13 cellular contexts compared by ENCODE assay signal in the genomic region with DNA sequence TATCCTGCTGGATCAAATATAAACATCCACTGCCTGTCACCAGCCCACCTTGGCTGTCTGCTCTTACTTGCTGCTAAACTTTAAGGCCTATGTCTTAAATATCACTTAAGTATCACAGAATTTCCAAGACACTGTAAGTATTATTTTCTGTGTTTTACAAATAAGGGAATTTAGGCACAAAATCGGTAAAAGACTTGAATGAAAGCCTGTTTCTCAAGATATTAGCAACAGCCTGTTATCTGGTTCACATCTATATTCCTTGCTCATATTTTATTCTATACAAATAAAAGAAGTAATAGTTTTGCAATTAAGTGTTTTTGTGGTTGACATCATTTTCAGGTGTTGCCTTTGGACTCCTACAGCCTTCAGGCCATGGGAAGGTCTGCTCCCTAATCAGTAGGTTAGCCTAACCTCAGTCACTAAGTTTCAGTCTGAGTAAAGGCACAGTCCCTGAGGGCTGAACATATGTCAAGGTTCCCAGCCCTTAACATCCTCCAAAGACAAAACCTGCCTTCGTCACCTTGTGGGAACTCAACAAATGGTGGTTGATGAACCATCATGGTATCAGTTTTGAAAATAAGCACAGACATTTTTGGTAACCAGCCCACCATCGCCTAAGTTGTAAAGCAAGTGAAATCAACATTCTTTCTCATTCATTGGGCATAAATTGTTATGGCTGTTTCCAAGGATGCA.
DNase-seq lines count a peak whose midpoint lies in the region; ATAC-seq, FAIRE-seq and TF ChIP-seq lines count a peak whose summit lies in the region.
"Had no signal": no experiment of that assay in that cellular context is flagged by ENCODE, and none has a peak within 500 bp of the region (broad histone marks: within the 10 kb centered on the region; RNA-seq: fewer than 3 reads in every experiment).

No MANE protein-coding gene starts in this region.

- no peak for DNase-seq in bronchial epithelial cell (ENCODE audit: low read depth)
- no peak for DNase-seq in foreskin melanocyte
- DNase-seq in epidermal melanocyte (ENCODE audit: insufficient read length, low spot score): no peak
- DNase-seq in Right ventricle myocardium inferior (ENCODE audit: missing footprints): no peak
- DNase-seq in hepatic stellate cell (ENCODE audit: low spot score): no peak
- DNase-seq: activated CD4-positive, alpha-beta T cell treated with anti-CD3 and anti-CD28 coated beads for 36 hours; CD8-positive, alpha-beta memory T cell; cerebellar nuclear complex; esophagus squamous epithelium; natural killer cell had no signal

- H3K4me3 ChIP-seq in bronchial epithelial cell (ENCODE audit: low read depth, low read length): no peak overlapping the region
- H3K4me3 ChIP-seq: esophagus squamous epithelium had no signal

- H3K27me3 ChIP-seq in bronchial epithelial cell (ENCODE audit: control insufficient read depth, insufficient read depth, low read length): peaks cover 2% of the 10 kb centered on the region

- peak; percentile 40 for FAIRE-seq in bronchial epithelial cell (lab: Jason Lieb, UNC)

- no peak for TF ChIP-seq CTCF in bronchial epithelial cell (IDR thresholded peaks at IDR 0.05; ENCODE audit: insufficient read depth, low read length, severe bottlenecking)

- intact Hi-C loops in Right ventricle myocardium inferior (cut with DNase I): no loop called here

- no peaks in the 10 kb centered on the region for H3K36me3 ChIP-seq in bronchial epithelial cell (ENCODE audit: control insufficient read depth, insufficient read depth, low read length)
- H3K36me3 ChIP-seq: esophagus squamous epithelium had no signal

- ATAC-seq in GM18870 (IDR thresholded peaks at IDR 0.05; ENCODE audit: unreplicated experiment) (peak; percentile 88), GM21515 (IDR thresholded peaks at IDR 0.05; ENCODE audit: unreplicated experiment) (peak; percentile 91), HG03060 (IDR thresholded peaks at IDR 0.05; ENCODE audit: low read depth, unreplicated experiment) (peak; percentile 98), Right ventricle myocardium inferior (no peak)
- ATAC-seq: activated CD4-positive, alpha-beta T cell treated with anti-CD3 and anti-CD28 coated beads for 36 hours; natural killer cell had no signal
